20 cellular contexts compared by ENCODE assay signal in the genomic region with DNA sequence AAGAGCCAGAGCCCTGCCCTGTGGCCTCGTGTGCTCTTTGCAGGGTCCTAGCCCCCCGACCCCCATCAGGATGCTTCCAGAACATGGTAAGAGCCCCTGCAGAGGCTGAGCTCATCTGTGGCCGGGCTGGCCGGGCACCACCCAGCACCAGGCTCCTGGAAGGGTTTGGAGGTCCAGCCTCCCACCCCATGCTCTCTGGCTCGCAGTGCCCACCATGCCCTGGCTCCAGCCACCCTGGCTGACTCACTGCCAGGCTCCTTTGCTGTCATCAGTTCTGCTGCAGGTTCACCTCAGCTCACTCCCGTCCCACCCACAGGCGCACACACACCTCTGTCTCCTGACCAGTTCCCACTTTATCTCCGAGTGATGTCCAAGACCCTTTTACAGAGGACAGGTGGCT. TPM values are rescaled to one million over a fixed set of nuclear protein-coding genes. Genes with fewer than 3 reads are reported as not detected.
A peak's percentile ranks its signal among the peaks of the same experiment; 100 is the strongest.
DNase-seq lines count a peak whose midpoint lies in the region; ATAC-seq, FAIRE-seq and TF ChIP-seq lines count a peak whose summit lies in the region.
"Had no signal": no experiment of that assay in that cellular context is flagged by ENCODE, and none has a peak within 500 bp of the region (broad histone marks: within the 10 kb centered on the region; RNA-seq: fewer than 3 reads in every experiment).

No MANE protein-coding gene starts in this region.

- no peak for DNase-seq in natural killer cell treated with Interleukin-12 subunit alpha and Interleukin-12 subunit beta and Interleukin-15 and Interleukin-18, amount 100 ng/mL, for 72 hours (ENCODE audit: low spot score)
- DNase-seq in natural killer cell, result no peak
- DNase-seq in gastrocnemius medialis, result peak in 1 of 2 donors; percentile 26
- no peak for DNase-seq in stimulated activated naive CD4-positive, alpha-beta T cell (lab: John Stamatoyannopoulos, UW)
- DNase-seq in activated CD4-positive, alpha-beta T cell treated with anti-CD3 and anti-CD28 coated beads for 36 hours, result no peak
- no peak for DNase-seq in GM12892 (ENCODE audit: insufficient read length)
- DNase-seq: BE2C; Caco-2; CD4-positive, alpha-beta T cell; GDM1; MM.1S; NCI-H146; NCI-H510A; NCI-H774 had no signal

- no peak overlapping the region for H3K27ac Mint-ChIP-seq in natural killer cell treated with Interleukin-12 subunit alpha and Interleukin-12 subunit beta and Interleukin-15 and Interleukin-18, amount 100 ng/mL, for 72 hours
- no peak overlapping the region for H3K27ac Mint-ChIP-seq in natural killer cell
- no peak overlapping the region for H3K27ac Mint-ChIP-seq in activated CD4-positive, alpha-beta T cell treated with anti-CD3 and anti-CD28 coated beads for 36 hours
- H3K27ac Mint-ChIP-seq: CD4-positive, alpha-beta T cell had no signal

- POLR2A ChIA-PET in activated CD4-positive, alpha-beta T cell treated with anti-CD3 and anti-CD28 coated beads for 36 hours (lab: Charles Lee), result no interaction called here

- H3K27me3 ChIP-seq in gastroesophageal sphincter (no peaks in the 10 kb centered on the region), gastrocnemius medialis (no peaks in the 10 kb centered on the region)
- H3K27me3 ChIP-seq: BE2C had no signal

- CTCF ChIA-PET in activated CD4-positive, alpha-beta T cell treated with anti-CD3 and anti-CD28 coated beads for 36 hours (lab: Charles Lee), result no interaction called here

- H3K36me3 ChIP-seq in gastroesophageal sphincter, result peaks cover 0 to 18% of the 10 kb centered on the region in 2 donors
- peaks cover 0 to 5% of the 10 kb centered on the region in 2 donors for H3K36me3 ChIP-seq in gastrocnemius medialis
- H3K36me3 ChIP-seq: BE2C, HAP-1 had no signal

- H3K36me3 Mint-ChIP-seq in natural killer cell treated with Interleukin-12 subunit alpha and Interleukin-12 subunit beta and Interleukin-15 and Interleukin-18, amount 100 ng/mL, for 72 hours, result no peaks in the 10 kb centered on the region
- no peaks in the 10 kb centered on the region for H3K36me3 Mint-ChIP-seq in natural killer cell
- peaks cover 12% of the 10 kb centered on the region for H3K36me3 Mint-ChIP-seq in activated CD4-positive, alpha-beta T cell treated with anti-CD3 and anti-CD28 coated beads for 36 hours (ENCODE audit: low read depth)

- H3K27me3 Mint-ChIP-seq in natural killer cell treated with Interleukin-12 subunit alpha and Interleukin-12 subunit beta and Interleukin-15 and Interleukin-18, amount 100 ng/mL, for 72 hours, result no peaks in the 10 kb centered on the region
- no peaks in the 10 kb centered on the region for H3K27me3 Mint-ChIP-seq in natural killer cell (ENCODE audit: low read depth in 2 of 2)
- no peaks in the 10 kb centered on the region for H3K27me3 Mint-ChIP-seq in activated CD4-positive, alpha-beta T cell treated with anti-CD3 and anti-CD28 coated beads for 36 hours
- H3K27me3 Mint-ChIP-seq: CD4-positive, alpha-beta T cell had no signal

- peaks cover 0 to 2% of the 10 kb centered on the region in 2 donors for H3K4me1 Mint-ChIP-seq in natural killer cell treated with Interleukin-12 subunit alpha and Interleukin-12 subunit beta and Interleukin-15 and Interleukin-18, amount 100 ng/mL, for 72 hours (ENCODE audit: low read depth in 2 of 2)
- no peaks in the 10 kb centered on the region for H3K4me1 Mint-ChIP-seq in natural killer cell
- peaks cover 3% of the 10 kb centered on the region for H3K4me1 Mint-ChIP-seq in activated CD4-positive, alpha-beta T cell treated with anti-CD3 and anti-CD28 coated beads for 36 hours

- intact Hi-C loops in natural killer cell (cut with micrococcal nuclease), result no loop called here
- intact Hi-C loops in gastrocnemius medialis (cut with DNase I; ENCODE audit: low total_unique reads), result loop anchor here (2.0 kb wide), 1 partner anchor 13 kb away; no protein-coding TSS in a partner anchor
- intact Hi-C loops in activated CD4-positive, alpha-beta T cell treated with anti-CD3 and anti-CD28 coated beads for 36 hours (cut with DNase I, micrococcal nuclease), result no loop called here

- TF ChIP-seq CTCF in natural killer cell (IDR thresholded peaks at IDR 0.05) (no peak), gastroesophageal sphincter (IDR thresholded peaks at IDR 0.05) (no peak), gastrocnemius medialis (IDR thresholded peaks at IDR 0.05 in 4 of 5, conservative IDR thresholded peaks at IDR 0.05 in 1 of 5) (no peak)

- no peaks in the 10 kb centered on the region for H3K9me3 Mint-ChIP-seq in natural killer cell treated with Interleukin-12 subunit alpha and Interleukin-12 subunit beta and Interleukin-15 and Interleukin-18, amount 100 ng/mL, for 72 hours
- H3K9me3 Mint-ChIP-seq in natural killer cell, result no peaks in the 10 kb centered on the region
- peaks cover 4% of the 10 kb centered on the region for H3K9me3 Mint-ChIP-seq in activated CD4-positive, alpha-beta T cell treated with anti-CD3 and anti-CD28 coated beads for 36 hours (ENCODE audit: low read depth)
- H3K9me3 Mint-ChIP-seq: CD4-positive, alpha-beta T cell had no signal

- no peak for FAIRE-seq in GM12892 (lab: Jason Lieb, UNC)

- peak; percentile 10 to 57 for ATAC-seq in natural killer cell treated with Interleukin-12 subunit alpha and Interleukin-12 subunit beta and Interleukin-15 and Interleukin-18, amount 100 ng/mL, for 72 hours
- ATAC-seq in natural killer cell, result no peak
- ATAC-seq in gastroesophageal sphincter, result no peak
- ATAC-seq in gastrocnemius medialis, result no peak
- no peak for ATAC-seq in GM18870 (IDR thresholded peaks at IDR 0.05; ENCODE audit: unreplicated experiment)
- no peak for ATAC-seq in activated CD4-positive, alpha-beta T cell treated with anti-CD3 and anti-CD28 coated beads for 36 hours

- TF ChIP-seq POLR2A in gastroesophageal sphincter (IDR thresholded peaks at IDR 0.05), result no peak
- no peak for TF ChIP-seq POLR2A in gastrocnemius medialis (IDR thresholded peaks at IDR 0.05)
- no peak for TF ChIP-seq POLR2A in GM12892 (IDR thresholded peaks at IDR 0.05; ENCODE audit: low read depth, low read length)

- in situ Hi-C loops in gastrocnemius medialis (cut with MboI; ENCODE audit: low sequenced_read_pairs in 4 of 4), result no loop called here

- WGBS in gastroesophageal sphincter (ENCODE audit: low coverage in 1 of 2), 2 donors, result 94 to 100% methylated on average over 1 to 3 of the region's 8 CpGs

- TF ChIP-seq EP300 in gastroesophageal sphincter (IDR thresholded peaks at IDR 0.05), result no peak

- H3K4me1 ChIP-seq in gastroesophageal sphincter, result peaks cover 0 to 26% (median 10%) of the 10 kb centered on the region in 3 donors
- peaks cover 22 to 33% of the 10 kb centered on the region in 2 donors for H3K4me1 ChIP-seq in gastrocnemius medialis
- H3K4me1 ChIP-seq: Caco-2 had no signal

- peak overlapping the region in 3 of 4 donors; percentile 69 to 81 (median 79) for H3K27ac ChIP-seq in gastroesophageal sphincter
- H3K27ac ChIP-seq in gastrocnemius medialis, result peak overlapping the region; percentile 62 to 82 (median 75)

- H3K9me3 ChIP-seq in gastroesophageal sphincter, result peaks cover 0 to 11% (median 0%) of the 10 kb centered on the region in 3 donors
- no peaks in the 10 kb centered on the region for H3K9me3 ChIP-seq in gastrocnemius medialis
- H3K9me3 ChIP-seq: BE2C, Caco-2, HAP-1 had no signal

- H3K4me3 ChIP-seq in gastroesophageal sphincter, result no peak overlapping the region
- no peak overlapping the region for H3K4me3 ChIP-seq in gastrocnemius medialis
- H3K4me3 ChIP-seq: HAP-1 had no signal

- H3K4me3 Mint-ChIP-seq in natural killer cell treated with Interleukin-12 subunit alpha and Interleukin-12 subunit beta and Interleukin-15 and Interleukin-18, amount 100 ng/mL, for 72 hours, result no peak overlapping the region
- H3K4me3 Mint-ChIP-seq in natural killer cell, result no peak overlapping the region
- no peak overlapping the region for H3K4me3 Mint-ChIP-seq in activated CD4-positive, alpha-beta T cell treated with anti-CD3 and anti-CD28 coated beads for 36 hours
- H3K4me3 Mint-ChIP-seq: CD4-positive, alpha-beta T cell had no signal

RNA-seq across cellular contexts. Expression of a gene that starts 37.5 kb away (rescaled TPM):
- 10 to 100 TPM; 65.6 to 79.2 TPM for total RNA-seq in natural killer cell treated with Interleukin-12 subunit alpha and Interleukin-12 subunit beta and Interleukin-15 and Interleukin-18, amount 100 ng/mL, for 72 hours
- total RNA-seq in natural killer cell, result 10 to 100 TPM; 62.2 to 67.6 (median 63.5) TPM
- total RNA-seq in gastroesophageal sphincter, result 10 to 100 TPM; 41.6 to 61.6 (median 51.1) TPM
- total RNA-seq in gastrocnemius medialis, result 100 to 1,000 TPM in 1 of 4 donors, 10 to 100 TPM in 3; 57.9 to 111 (median 71.2) TPM
- 10 to 100 TPM; 57.0 to 68.0 TPM for total RNA-seq in activated CD4-positive, alpha-beta T cell treated with anti-CD3 and anti-CD28 coated beads for 36 hours
- 80.5 TPM for polyA plus RNA-seq in GM12892 (2012; ENCODE audit: missing spikeins)

RNA-seq across cellular contexts. Expression of a gene that starts 37.7 kb away (rescaled TPM):
- total RNA-seq in natural killer cell treated with Interleukin-12 subunit alpha and Interleukin-12 subunit beta and Interleukin-15 and Interleukin-18, amount 100 ng/mL, for 72 hours, result 1 to 10 TPM; 3.2 to 9.4 TPM
- 10 to 100 TPM; 10.6 to 13.2 (median 12.4) TPM for total RNA-seq in natural killer cell
- total RNA-seq in gastroesophageal sphincter, result 1 to 10 TPM; 1.2 to 6.5 (median 2.8) TPM
- total RNA-seq in gastrocnemius medialis, result 1 to 10 TPM; 1.4 to 3.0 (median 2.1) TPM
- total RNA-seq in activated CD4-positive, alpha-beta T cell treated with anti-CD3 and anti-CD28 coated beads for 36 hours, result 1 to 10 TPM; 7.6 to 7.9 TPM
- 3.0 TPM for polyA plus RNA-seq in GM12892 (2012; ENCODE audit: missing spikeins)

RNA-seq across cellular contexts. Expression of a gene that starts 45.4 kb away (rescaled TPM):
- total RNA-seq in natural killer cell treated with Interleukin-12 subunit alpha and Interleukin-12 subunit beta and Interleukin-15 and Interleukin-18, amount 100 ng/mL, for 72 hours, result under 1 TPM in 1 of 2 donors, not detected in 1; 0.24 TPM
- total RNA-seq in natural killer cell, result under 1 TPM in 1 of 3 donors, not detected in 2; 0.58 TPM
- 10 to 100 TPM in 3 of 4 donors, 1 to 10 TPM in 1; 9.3 to 23.3 (median 17.5) TPM for total RNA-seq in gastroesophageal sphincter
- total RNA-seq in gastrocnemius medialis, result 10 to 100 TPM; 13.4 to 29.0 (median 13.9) TPM
- total RNA-seq in activated CD4-positive, alpha-beta T cell treated with anti-CD3 and anti-CD28 coated beads for 36 hours, result under 1 TPM in 1 of 2 experiments, not detected in 1; 0.23 TPM
- not detected for polyA plus RNA-seq in GM12892 (2012; ENCODE audit: missing spikeins)
- total RNA-seq: CD4-positive, alpha-beta T cell; OCI-LY7 had no signal

RNA-seq across cellular contexts. Expression of a gene that starts 48.5 kb away (rescaled TPM):
- total RNA-seq in natural killer cell treated with Interleukin-12 subunit alpha and Interleukin-12 subunit beta and Interleukin-15 and Interleukin-18, amount 100 ng/mL, for 72 hours, result not detected
- total RNA-seq in natural killer cell, result not detected
- total RNA-seq in gastroesophageal sphincter, result not detected
- total RNA-seq in gastrocnemius medialis, result 10 to 100 TPM in 3 of 4 donors, 1 to 10 TPM in 1; 3.5 to 57.5 (median 24.6) TPM
- total RNA-seq in activated CD4-positive, alpha-beta T cell treated with anti-CD3 and anti-CD28 coated beads for 36 hours, result not detected
- not detected for polyA plus RNA-seq in GM12892 (2012; ENCODE audit: missing spikeins)
- total RNA-seq: A172; Caco-2; CD4-positive, alpha-beta T cell; Daoy; OCI-LY7 had no signal

Comparison
In these comparisons a context has a peak if more than half of its experiments do, and no peak if none do; other contexts are left out.
1. ATAC-seq: peak in natural killer cell treated with Interleukin-12 subunit alpha and Interleukin-12 subunit beta and Interleukin-15 and Interleukin-18, amount 100 ng/mL, for 72 hours (2 of 2); none in natural killer cell (0 of 3), gastroesophageal sphincter (single experiment), gastrocnemius medialis (0 of 2), GM18870 (single experiment) and activated CD4-positive, alpha-beta T cell treated with anti-CD3 and anti-CD28 coated beads for 36 hours (single experiment).
2. RNA of a gene that starts 45.4 kb away (total RNA-seq): 9.3 to 23.3 TPM in gastroesophageal sphincter and 13.4 to 29.0 TPM in gastrocnemius medialis; 0.24 TPM in natural killer cell treated with Interleukin-12 subunit alpha and Interleukin-12 subunit beta and Interleukin-15 and Interleukin-18, amount 100 ng/mL, for 72 hours, 0.23 TPM in activated CD4-positive, alpha-beta T cell treated with anti-CD3 and anti-CD28 coated beads for 36 hours and 0.58 TPM in natural killer cell; every median in the first group is over 4 times any median in the second.